1 cellular context compared by ENCODE assay signal in genomic region chr10:118568327-118568848, GRCh38.
A peak's percentile ranks its signal among the peaks of the same experiment; 100 is the strongest.
TF ChIP-seq lines count a peak whose summit lies in the region.

No MANE protein-coding gene starts in this region.

TF ChIP-seq in HepG2, 621 proteins besides CTCF, POLR2A, EP300 and RAD21 (continued from another document):
- TF ChIP-seq ARID4A (CRISPR knock-in tag; IDR thresholded peaks at IDR 0.05; ENCODE audit: borderline replicate concordance) (peak; percentile 22; the same call in 1 of the 2 replicates), ZNF207 (IDR thresholded peaks at IDR 0.05; ENCODE audit: borderline replicate concordance) (no peak), DNMT1 (CRISPR knock-in tag; IDR thresholded peaks at IDR 0.05) (no peak), POLR2AphosphoS2 (IDR thresholded peaks at IDR 0.05; ENCODE audit: low read depth, low read length) (no peak), ZKSCAN5 (CRISPR knock-in tag; IDR thresholded peaks at IDR 0.05) (no peak), HMGXB4 (CRISPR knock-in tag; IDR thresholded peaks at IDR 0.05; ENCODE audit: borderline replicate concordance in 1 of 2, low read depth in 1 of 2) (0 out of 4 replicates have a peak, but pooled peaks of 1 of the 2 experiments have one; percentile 22), ZNF597 (CRISPR knock-in tag; IDR thresholded peaks at IDR 0.05) (no peak), ZNF709 (CRISPR knock-in tag; IDR thresholded peaks at IDR 0.05) (no peak), ZNF678 (CRISPR knock-in tag; IDR thresholded peaks at IDR 0.05) (no peak), TP53 (CRISPR knock-in tag; conservative IDR thresholded peaks at IDR 0.05) (no peak), ZSCAN9 (CRISPR knock-in tag; IDR thresholded peaks at IDR 0.05; ENCODE audit: borderline replicate concordance) (no peak), STAG1 (CRISPR knock-in tag; IDR thresholded peaks at IDR 0.05) (peak; percentile 77), CHD4 (IDR thresholded peaks at IDR 0.05; ENCODE audit: borderline replicate concordance, low read length) (no peak), NFKB2 (CRISPR knock-in tag; IDR thresholded peaks at IDR 0.05; ENCODE audit: borderline replicate concordance) (no peak), ZNF484 (CRISPR knock-in tag; IDR thresholded peaks at IDR 0.05; ENCODE audit: borderline replicate concordance, low read depth) (no peak), PHF20 (CRISPR knock-in tag; IDR thresholded peaks at IDR 0.05) (no peak), NFYB (CRISPR knock-in tag; IDR thresholded peaks at IDR 0.05) (no peak)
- TF ChIP-seq, protein P1, sequence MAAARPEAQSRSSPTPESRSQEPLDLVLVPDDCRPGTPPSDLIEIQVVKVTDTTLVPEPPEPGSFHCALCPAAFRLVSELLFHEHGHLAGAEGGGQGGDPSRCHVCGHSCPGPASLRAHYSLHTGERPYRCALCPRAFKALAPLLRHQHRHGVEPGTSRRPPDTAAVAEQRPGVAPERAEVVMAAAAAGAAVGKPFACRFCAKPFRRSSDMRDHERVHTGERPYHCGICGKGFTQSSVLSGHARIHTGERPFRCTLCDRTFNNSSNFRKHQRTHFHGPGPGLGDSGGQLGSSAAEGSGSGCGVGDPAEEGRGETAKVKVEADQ (CRISPR knock-in tag; IDR thresholded peaks at IDR 0.05; ENCODE audit: borderline replicate concordance) = no peak
- TF ChIP-seq, protein P2, sequence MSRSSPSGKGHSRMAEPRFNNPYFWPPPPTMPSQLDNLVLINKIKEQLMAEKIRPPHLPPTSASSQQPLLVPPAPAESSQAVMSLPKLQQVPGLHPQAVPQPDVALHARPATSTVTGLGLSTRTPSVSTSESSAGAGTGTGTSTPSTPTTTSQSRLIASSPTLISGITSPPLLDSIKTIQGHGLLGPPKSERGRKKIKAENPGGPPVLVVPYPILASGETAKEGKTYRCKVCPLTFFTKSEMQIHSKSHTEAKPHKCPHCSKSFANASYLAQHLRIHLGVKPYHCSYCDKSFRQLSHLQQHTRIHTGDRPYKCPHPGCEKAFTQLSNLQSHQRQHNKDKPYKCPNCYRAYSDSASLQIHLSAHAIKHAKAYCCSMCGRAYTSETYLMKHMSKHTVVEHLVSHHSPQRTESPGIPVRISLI (CRISPR knock-in tag; IDR thresholded peaks at IDR 0.05; ENCODE audit: borderline replicate concordance) = peak; percentile 95
